Comparison of ENCODE assay signal across 16 cellular contexts in genomic region chr19:2534374-2535050, GRCh38. TPM values are rescaled to one million over a fixed set of nuclear protein-coding genes. Genes with fewer than 3 reads are reported as not detected.
DNase-seq lines count a peak whose midpoint lies in the region; ATAC-seq and TF ChIP-seq lines count a peak whose summit lies in the region.
"Had no signal": no experiment of that assay in that cellular context is flagged by ENCODE, and none has a peak within 500 bp of the region (broad histone marks: within the 10 kb centered on the region; RNA-seq: fewer than 3 reads in every experiment).

No MANE protein-coding gene starts in this region.

- 0 out of 2 replicates have a peak overlapping the region, but pooled peaks have one; percentile 22 for H3K4me3 ChIP-seq in SK-N-MC
- no peak overlapping the region for H3K4me3 ChIP-seq in hepatocyte
- H3K4me3 ChIP-seq in smooth muscle cell = no peak overlapping the region
- H3K4me3 ChIP-seq: GM23338, heart right ventricle had no signal

- H2AFZ ChIP-seq in hepatocyte (no peak overlapping the region), smooth muscle cell (ENCODE audit: low read depth) (no peak overlapping the region)
- H2AFZ ChIP-seq: GM23338 had no signal

- H3K27me3 Mint-ChIP-seq in T-helper 1 cell treated with Interleukin-12 subunit alpha and Interleukin-12 subunit beta and Interleukin-4 antibody, amounts not matched to agents 30 μg/mL and 1 μg/mL, for 36 hours (ENCODE audit: low read depth) = no peaks in the 10 kb centered on the region

- H3K27me3 ChIP-seq in hepatocyte (no peaks in the 10 kb centered on the region), smooth muscle cell (ENCODE audit: low read depth) (no peaks in the 10 kb centered on the region)
- H3K27me3 ChIP-seq: heart right ventricle had no signal

- TF ChIP-seq CTCF in hepatocyte (IDR thresholded peaks at IDR 0.05; ENCODE audit: poor library complexity) (no peak), smooth muscle cell (IDR thresholded peaks at IDR 0.05; ENCODE audit: borderline replicate concordance, insufficient read depth, poor library complexity, severe bottlenecking) (no peak)

- H3F3A ChIP-seq in smooth muscle cell (ENCODE audit: low read depth) = peaks cover 15% of the 10 kb centered on the region

- 76% methylated on average over 2 of the region's 2 CpGs for WGBS in hepatocyte (ENCODE audit: low lambda C conversion rate, missing lambda C conversion rate)
- WGBS in smooth muscle cell (ENCODE audit: low lambda C conversion rate) = 56% methylated on average over 2 of the region's 2 CpGs

- no peak overlapping the region for H3K4me2 ChIP-seq in hepatocyte
- no peak overlapping the region for H3K4me2 ChIP-seq in smooth muscle cell
- H3K4me2 ChIP-seq: GM23338 had no signal

- H3K36me3 ChIP-seq in SK-N-MC (ENCODE audit: insufficient read depth, low read length) (no peaks in the 10 kb centered on the region), hepatocyte (replicated peaks; ENCODE audit: insufficient read depth, low read depth) (no peaks in the 10 kb centered on the region), smooth muscle cell (ENCODE audit: low read depth) (no peaks in the 10 kb centered on the region)
- H3K36me3 ChIP-seq: heart right ventricle, WERI-Rb-1 had no signal

- H3K4me3 Mint-ChIP-seq in T-helper 1 cell treated with Interleukin-12 subunit alpha and Interleukin-12 subunit beta and Interleukin-4 antibody, amounts not matched to agents 30 μg/mL and 1 μg/mL, for 36 hours = no peak overlapping the region
- H3K4me3 Mint-ChIP-seq: GM23338 had no signal

- DNase-seq in T-helper 1 cell = no peak
- DNase-seq in SK-N-MC (ENCODE audit: low read depth, low spot score) = no peak
- no peak for DNase-seq in hepatocyte (ENCODE audit: low spot score)
- no peak for DNase-seq in smooth muscle cell (lab: John Stamatoyannopoulos, UW; ENCODE audit: unreplicated experiment)
- DNase-seq in stimulated activated CD4-positive, alpha-beta T cell treated with anti-CD3 and anti-CD28 coated beads, Interleukin-2, amount 100 ng/mL, for 48 hours = no peak
- DNase-seq: activated gamma-delta T cell treated with Interleukin-2 at 50 U/mL for 16 hours; heart right ventricle; NCI-H1105; NCI-H2227 treated with DMSO at 0.1 percent for 48 hours; stimulated activated naive CD8-positive, alpha-beta T cell treated with anti-CD3 and anti-CD28 coated beads, Interleukin-15, Interleukin-2, amounts not matched to agents 100 U/mL and 50 U/mL, for 24 hours; WERI-Rb-1 had no signal

- H3K9me3 ChIP-seq in SK-N-MC (ENCODE audit: low read depth, low read length) (no peaks in the 10 kb centered on the region), hepatocyte (ENCODE audit: low read depth) (no peaks in the 10 kb centered on the region), smooth muscle cell (replicated peaks; ENCODE audit: low read depth) (peaks cover 6% of the 10 kb centered on the region)

- ATAC-seq in GM21447 (IDR thresholded peaks at IDR 0.05; ENCODE audit: unreplicated experiment) (no peak), GM18873 (IDR thresholded peaks at IDR 0.05; ENCODE audit: low FRiP score, unreplicated experiment) (no peak)
- ATAC-seq: GM23338, heart right ventricle, SK-N-SH treated with all-trans-retinoic acid at 6 μM for 48 hours had no signal

- H3K9me3 Mint-ChIP-seq in T-helper 1 cell treated with Interleukin-12 subunit alpha and Interleukin-12 subunit beta and Interleukin-4 antibody, amounts not matched to agents 30 μg/mL and 1 μg/mL, for 36 hours = no peaks in the 10 kb centered on the region

- peaks cover 22% of the 10 kb centered on the region for H3K4me1 Mint-ChIP-seq in T-helper 1 cell treated with Interleukin-12 subunit alpha and Interleukin-12 subunit beta and Interleukin-4 antibody, amounts not matched to agents 30 μg/mL and 1 μg/mL, for 36 hours (ENCODE audit: low read depth)

- H3K9ac ChIP-seq in SK-N-MC (ENCODE audit: insufficient read length) (no peak overlapping the region), smooth muscle cell (ENCODE audit: low read depth) (no peak overlapping the region)

- H3K9me2 ChIP-seq in hepatocyte (replicated peaks; ENCODE audit: insufficient read depth) = no peaks in the 10 kb centered on the region

- no peaks in the 10 kb centered on the region for H3K36me3 Mint-ChIP-seq in T-helper 1 cell treated with Interleukin-12 subunit alpha and Interleukin-12 subunit beta and Interleukin-4 antibody, amounts not matched to agents 30 μg/mL and 1 μg/mL, for 36 hours (ENCODE audit: low read depth)

- H3K27ac Mint-ChIP-seq in T-helper 1 cell treated with Interleukin-12 subunit alpha and Interleukin-12 subunit beta and Interleukin-4 antibody, amounts not matched to agents 30 μg/mL and 1 μg/mL, for 36 hours = peak overlapping the region; percentile 21
- H3K27ac Mint-ChIP-seq: GM23338 had no signal

- H3K4me1 ChIP-seq in hepatocyte (ENCODE audit: insufficient read depth) = peaks cover 6% of the 10 kb centered on the region
- no peaks in the 10 kb centered on the region for H3K4me1 ChIP-seq in smooth muscle cell (ENCODE audit: low read depth)

- H4K20me1 ChIP-seq in hepatocyte (ENCODE audit: insufficient read depth, poor library complexity, severe bottlenecking) = no peaks in the 10 kb centered on the region
- no peaks in the 10 kb centered on the region for H4K20me1 ChIP-seq in smooth muscle cell (ENCODE audit: low read depth)

- H3K27ac ChIP-seq in SK-N-MC (peak overlapping the region; percentile 68; the same call in 1 of the 2 replicates), hepatocyte (peak overlapping the region; percentile 55), smooth muscle cell (ENCODE audit: low read depth) (peak overlapping the region; percentile 59)
- H3K27ac ChIP-seq: heart right ventricle, WERI-Rb-1 had no signal

- H3K79me2 ChIP-seq in hepatocyte (no peaks in the 10 kb centered on the region), smooth muscle cell (ENCODE audit: low read depth) (no peaks in the 10 kb centered on the region)

RNA-seq across cellular contexts. Expression of gene GADD45B, which starts 58.6 kb away (rescaled TPM):
- 126 and 129 TPM in 2 replicates for total RNA-seq in hepatocyte
- polyA plus RNA-seq in hepatocyte = 229 and 299 TPM in 2 replicates
- total RNA-seq in smooth muscle cell = 252 and 326 TPM in 2 replicates
- 435 and 533 TPM in 2 replicates for polyA plus RNA-seq in smooth muscle cell
